Comparison of ENCODE assay signal across 12 cellular contexts in the genomic region with DNA sequence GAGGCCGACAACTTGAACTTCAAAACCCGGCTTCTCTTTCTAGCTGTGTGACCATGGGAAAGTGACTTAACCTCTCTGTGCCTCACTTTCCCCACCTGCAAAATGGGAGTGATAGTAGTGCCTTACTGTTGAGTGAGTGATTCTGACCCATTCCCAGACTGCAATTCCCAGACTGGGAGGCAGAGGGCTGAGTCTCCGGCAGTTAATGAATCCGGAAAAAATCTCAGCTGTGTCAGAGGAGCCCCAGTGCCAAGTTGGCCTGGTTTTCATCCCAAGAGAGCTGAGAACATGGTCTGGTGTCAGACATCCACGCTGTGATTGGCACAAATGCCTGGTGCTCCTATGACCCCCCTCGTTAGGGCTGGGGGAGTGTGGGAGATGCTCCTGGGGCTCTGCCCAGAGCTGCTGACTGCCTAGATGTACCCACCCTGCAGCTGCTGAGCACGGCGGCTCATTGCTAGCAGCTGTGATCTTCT. TPM values are rescaled to one million over a fixed set of nuclear protein-coding genes. Genes with fewer than 3 reads are reported as not detected.
DNase-seq lines count a peak whose midpoint lies in the region; ATAC-seq, FAIRE-seq and TF ChIP-seq lines count a peak whose summit lies in the region.
"Had no signal": no experiment of that assay in that cellular context is flagged by ENCODE, and none has a peak within 500 bp of the region (broad histone marks: within the 10 kb centered on the region; RNA-seq: fewer than 3 reads in every experiment).

No MANE protein-coding gene starts in this region.

- H3K79me2 ChIP-seq in GM23338 (replicated peaks; ENCODE audit: insufficient read depth) = peaks cover 5% of the 10 kb centered on the region; the same call in 1 of the 2 replicates

- no peak overlapping the region for H3K4me2 ChIP-seq in GM23338

- ATAC-seq in GM23338 (peak; percentile 46), heart right ventricle (peak in 7 of 8 donors; percentile 51 to 75 (median 65)), psoas muscle (peak in 3 of 4 donors; percentile 57 to 75 (median 63))

- H3K9me3 ChIP-seq in heart right ventricle = no peaks in the 10 kb centered on the region
- H3K9me3 ChIP-seq in psoas muscle = no peaks in the 10 kb centered on the region
- H3K9me3 ChIP-seq: colonic mucosa had no signal

- no peak overlapping the region for H2AFZ ChIP-seq in GM23338

- no peak overlapping the region for H3K27ac Mint-ChIP-seq in GM23338
- H3K27ac Mint-ChIP-seq: naive B cell had no signal

- H3K27me3 Mint-ChIP-seq in GM23338 (ENCODE audit: insufficient read depth, low read depth, poor library complexity) = peaks cover 3% of the 10 kb centered on the region

- peaks cover 19% of the 10 kb centered on the region; the same call in 1 of the 2 replicates for H4K20me1 ChIP-seq in GM23338 (replicated peaks; ENCODE audit: insufficient read depth)

- H3K36me3 ChIP-seq in GM23338 (ENCODE audit: insufficient read depth) (no peaks in the 10 kb centered on the region), heart right ventricle (no peaks in the 10 kb centered on the region), psoas muscle (ENCODE audit: insufficient read depth in 1 of 2, low read depth in 1 of 2) (no peaks in the 10 kb centered on the region)
- H3K36me3 ChIP-seq: colonic mucosa had no signal

- H3K27ac ChIP-seq in GM23338 (ENCODE audit: low read depth) (no peak overlapping the region), heart right ventricle (no peak overlapping the region), psoas muscle (no peak overlapping the region)
- H3K27ac ChIP-seq: colonic mucosa had no signal

- 0 out of 2 replicates have a peak, but pooled peaks cover 3% of the 10 kb centered on the region for H3F3A ChIP-seq in GM23338 (replicated peaks; ENCODE audit: low read depth)

- no peaks in the 10 kb centered on the region for H3K9me2 ChIP-seq in GM23338 (ENCODE audit: insufficient read depth)

- H3K4me1 Mint-ChIP-seq in GM23338 = peaks cover 6% of the 10 kb centered on the region; the same call in 2 of the 3 replicates
- H3K4me1 Mint-ChIP-seq: naive B cell had no signal

- intact Hi-C loops in heart right ventricle (cut with DNase I) (no loop called here), psoas muscle (cut with DNase I) (no loop called here)

- no peak for FAIRE-seq in GM12891 (lab: Jason Lieb, UNC)

- TF ChIP-seq POLR2A in GM12891 (IDR thresholded peaks at IDR 0.05; ENCODE audit: low read depth, low read length) = no peak

- H3K4me1 ChIP-seq in GM23338 (ENCODE audit: insufficient read depth) (no peaks in the 10 kb centered on the region), heart right ventricle (no peaks in the 10 kb centered on the region), psoas muscle (no peaks in the 10 kb centered on the region)
- H3K4me1 ChIP-seq: colonic mucosa had no signal

- 34 to 39% methylated on average over 8 of the region's 8 CpGs for WGBS in heart right ventricle, 2 donors
- WGBS in psoas muscle, 3 donors = 17 to 20% (median 18%) methylated on average over 8 of the region's 8 CpGs

- no peak overlapping the region for H3K4me3 ChIP-seq in GM23338
- no peak overlapping the region for H3K4me3 ChIP-seq in heart right ventricle
- H3K4me3 ChIP-seq in psoas muscle = no peak overlapping the region
- H3K4me3 ChIP-seq: colonic mucosa had no signal

- H3K27me3 ChIP-seq in GM23338 (ENCODE audit: insufficient read depth) = no peaks in the 10 kb centered on the region
- H3K27me3 ChIP-seq in heart right ventricle = peaks cover 0 to 11% (median 0%) of the 10 kb centered on the region in 7 donors
- H3K27me3 ChIP-seq in psoas muscle (ENCODE audit: insufficient read depth in 3 of 3, low read length in 2 of 3) = no peaks in the 10 kb centered on the region
- H3K27me3 ChIP-seq: colonic mucosa had no signal

- H3K4me3 Mint-ChIP-seq in GM23338 = no peak overlapping the region
- H3K4me3 Mint-ChIP-seq: naive B cell had no signal

- TF ChIP-seq CTCF in GM23338 (conservative IDR thresholded peaks at IDR 0.05; ENCODE audit: low read depth in 2 of 2) (peak; percentile 38 to 39), heart right ventricle (IDR thresholded peaks at IDR 0.05) (peak in 7 of 9 donors; percentile 18 to 46 (median 37)), psoas muscle (IDR thresholded peaks at IDR 0.05) (peak; percentile 21)

- DNase-seq in GM23338 (ENCODE audit: low spot score) = peak; percentile 56
- peak in 45 of 56 donors; percentile 6 to 79 (median 46) for DNase-seq in amygdala (lab: John Stamatoyannopoulos, UW)
- DNase-seq in heart right ventricle = peak; percentile 28 to 40
- peak; percentile 44 to 73 for DNase-seq in psoas muscle
- no peak for DNase-seq in GM12891 (ENCODE audit: insufficient read length, low spot score)
- DNase-seq in 8988T = no peak
- DNase-seq in activated CD4-positive, alpha-beta T cell treated with anti-CD3 and anti-CD28 coated beads for 1 hour = no peak
- no peak for DNase-seq in activated CD4-positive, CD25-positive, alpha-beta regulatory T cell treated with anti-CD3 and anti-CD28 coated beads, Interleukin-2, amount 50 U/mL, for 72 hours
- DNase-seq: activated CD4-positive, alpha-beta T cell treated with anti-CD3 and anti-CD28 coated beads, Interleukin-2, amount 50 U/mL, for 4 hours; colonic mucosa; naive B cell had no signal

- H3K9me3 Mint-ChIP-seq in GM23338 = no peaks in the 10 kb centered on the region

- peaks cover 11% of the 10 kb centered on the region for H3K36me3 Mint-ChIP-seq in GM23338 (ENCODE audit: low read depth)
- H3K36me3 Mint-ChIP-seq: naive B cell had no signal

TF ChIP-seq in GM12891, 5 proteins besides CTCF, POLR2A, EP300 and RAD21:
- TF ChIP-seq SPI1 (IDR thresholded peaks at IDR 0.05; ENCODE audit: low read depth, low read length) = no peak
- no peak for TF ChIP-seq POLR2AphosphoS5 (IDR thresholded peaks at IDR 0.05; ENCODE audit: low read depth, low read length)
- no peak for TF ChIP-seq TAF1 (IDR thresholded peaks at IDR 0.05; ENCODE audit: low read depth, low read length)
- TF ChIP-seq POU2F2 (IDR thresholded peaks at IDR 0.05; ENCODE audit: low read depth, low read length) = no peak
- TF ChIP-seq PAX5 (IDR thresholded peaks at IDR 0.05; ENCODE audit: insufficient read depth, low read length, severe bottlenecking) = no peak
TF ChIP-seq in GM12891: peak in this region for 0.

RNA-seq across cellular contexts. Expression of a gene that starts 50.0 kb away (rescaled TPM):
- total RNA-seq in GM23338 (2014; rRNA removed; shearing (Covaris generic)) = 102 and 127 TPM in 2 replicates
- 112 and 127 TPM in 2 replicates for polyA plus RNA-seq in GM23338 (2016; fragmentation: Nextera tagmentation; extraction: Ambion mirVana)
- total RNA-seq in heart right ventricle = 100 to 1,000 TPM in 2 of 10 donors, 10 to 100 TPM in 8; 81.1 to 109 (median 90.8) TPM
- polyA plus RNA-seq in heart right ventricle = 100 to 1,000 TPM in 1 of 2 donors, 10 to 100 TPM in 1; 74.6 to 152 TPM
- total RNA-seq in psoas muscle = 10 to 100 TPM; 49.6 to 64.4 (median 56.9) TPM
- polyA plus RNA-seq in psoas muscle = 10 to 100 TPM; 63.9 to 81.1 (median 68.1) TPM
- polyA plus RNA-seq in GM12891 (2012; ENCODE audit: low read depth, missing spikeins) = 79.7 TPM

RNA-seq across cellular contexts. Expression of a gene that starts 51.2 kb away (rescaled TPM):
- total RNA-seq in GM23338 (2014; rRNA removed; shearing (Covaris generic)) = 117 and 125 TPM in 2 replicates
- 58.1 and 62.1 TPM in 2 replicates for polyA plus RNA-seq in GM23338 (2016; fragmentation: Nextera tagmentation; extraction: Ambion mirVana)
- total RNA-seq in heart right ventricle = 1 to 10 TPM in 8 of 10 donors, under 1 TPM in 2; 0.30 to 4.1 (median 1.4) TPM
- 1 to 10 TPM; 2.3 to 8.0 TPM for polyA plus RNA-seq in heart right ventricle
- 1 to 10 TPM in 3 of 4 donors, under 1 TPM in 1; 0.48 to 5.1 (median 1.4) TPM for total RNA-seq in psoas muscle
- polyA plus RNA-seq in psoas muscle = 1 to 10 TPM in 1 of 3 donors, under 1 TPM in 2; 0.88 to 1.0 (median 0.90) TPM
- 0.21 TPM for polyA plus RNA-seq in GM12891 (2012; ENCODE audit: low read depth, missing spikeins)
- total RNA-seq: HT-29 had no signal

RNA-seq across cellular contexts. Expression of a gene that starts 57.4 kb away (rescaled TPM):
- 304 and 484 TPM in 2 replicates for total RNA-seq in GM23338 (2014; rRNA removed; shearing (Covaris generic))
- polyA plus RNA-seq in GM23338 (2016; fragmentation: Nextera tagmentation; extraction: Ambion mirVana) = 1,371 and 1,518 TPM in 2 replicates
- 100 to 1,000 TPM; 483 to 573 (median 516) TPM for total RNA-seq in heart right ventricle
- 1,000 to 10,000 TPM in 1 of 2 donors, 100 to 1,000 TPM in 1; 914 to 1,564 TPM for polyA plus RNA-seq in heart right ventricle
- total RNA-seq in psoas muscle = 100 to 1,000 TPM; 262 to 368 (median 315) TPM
- 100 to 1,000 TPM; 581 to 659 (median 643) TPM for polyA plus RNA-seq in psoas muscle
- polyA plus RNA-seq in GM12891 (2012; ENCODE audit: low read depth, missing spikeins) = 819 TPM

Comparison
In these comparisons a context has a peak if more than half of its experiments do, and no peak if none do; other contexts are left out.
1. DNase-seq: peak in GM23338 (single experiment), amygdala (45 of 56), heart right ventricle (2 of 2) and psoas muscle (2 of 2); none in GM12891 (single experiment), 8988T (single experiment), activated CD4-positive, alpha-beta T cell treated with anti-CD3 and anti-CD28 coated beads for 1 hour (single experiment) and activated CD4-positive, CD25-positive, alpha-beta regulatory T cell treated with anti-CD3 and anti-CD28 coated beads, Interleukin-2, amount 50 U/mL, for 72 hours (single experiment).
2. RNA of a gene that starts 51.2 kb away (total RNA-seq): 117 to 125 TPM in GM23338; 0.48 to 5.1 TPM in psoas muscle and 0.30 to 4.1 TPM in heart right ventricle; every median in the first group is over 10 times any median in the second.
3. Peak in every context shown above with its lines, with median percentiles within 50 percentile points of each other: ATAC-seq and CTCF ChIP-seq.